12 cellular contexts compared by ENCODE assay signal in the genomic region with DNA sequence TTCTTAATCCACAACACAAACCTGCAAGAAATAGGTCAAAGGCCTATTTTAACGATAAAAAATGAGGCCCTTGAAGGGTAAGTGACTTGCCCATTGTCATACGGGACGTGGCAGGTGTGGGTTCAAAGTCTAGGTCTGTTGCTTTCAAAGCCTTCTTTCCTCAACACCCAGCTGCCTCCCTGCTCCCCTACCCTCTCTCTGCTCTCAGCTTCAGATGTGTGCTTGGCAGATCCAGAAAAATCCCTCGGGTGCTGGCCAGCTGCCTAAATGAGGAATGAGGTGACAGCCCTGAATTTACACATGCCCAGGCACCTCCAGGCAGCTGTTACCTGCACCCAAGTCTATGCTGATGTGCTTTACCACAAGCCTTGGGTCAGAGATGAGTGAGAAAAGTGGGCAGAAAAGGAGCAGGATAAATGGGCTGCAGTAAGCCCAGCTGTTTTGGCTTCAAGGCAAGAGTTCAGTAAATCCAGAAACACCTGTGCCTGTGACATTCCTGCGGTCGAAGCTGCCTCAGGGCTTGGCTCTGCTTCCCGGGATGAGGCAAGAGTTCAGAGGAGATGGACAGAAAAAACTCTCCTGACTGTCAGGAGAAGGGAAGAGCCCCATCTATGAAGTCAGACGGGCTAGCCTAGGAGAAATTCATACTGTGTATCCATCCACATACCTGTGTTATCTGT. TPM values are rescaled to one million over a fixed set of nuclear protein-coding genes. Genes with fewer than 3 reads are reported as not detected.
DNase-seq lines count a peak whose midpoint lies in the region; ATAC-seq, FAIRE-seq and TF ChIP-seq lines count a peak whose summit lies in the region.
"Had no signal": no experiment of that assay in that cellular context is flagged by ENCODE, and none has a peak within 500 bp of the region (broad histone marks: within the 10 kb centered on the region; RNA-seq: fewer than 3 reads in every experiment).

No MANE protein-coding gene starts in this region.

- CTCF ChIA-PET in AG04450 (lab: Charles Lee), result no interaction called here

- H3K27me3 ChIP-seq in AG04450 (ENCODE audit: control insufficient read depth, insufficient read depth, low read length) (peaks cover 32% of the 10 kb centered on the region), adipocyte (replicated peaks; ENCODE audit: control insufficient read depth, insufficient read depth, low read length) (peaks cover 28% of the 10 kb centered on the region)
- H3K27me3 ChIP-seq: adrenal gland had no signal

- no peak overlapping the region for H3K9ac ChIP-seq in adipocyte (ENCODE audit: low read length)
- H3K9ac ChIP-seq: KMS-11 had no signal

- POLR2A ChIA-PET in AG04450 (lab: Yijun Ruan, JAX), result no interaction called here

- no peaks in the 10 kb centered on the region for H3K36me3 ChIP-seq in adipocyte (ENCODE audit: control insufficient read depth, insufficient read depth, low read length, severe bottlenecking)
- H3K36me3 ChIP-seq: adrenal gland had no signal

- DNase-seq in AG04450 (ENCODE audit: low read depth, low spot score) (peak; percentile 21), HTR-8/SVneo (ENCODE audit: insufficient read length, low spot score) (peak; percentile 6), adipocyte (ENCODE audit: low read depth) (peak; percentile 16), kidney tubule cell (ENCODE audit: low spot score) (peak; percentile 41), erythroblast (lab: John Stamatoyannopoulos, UW) (no peak), iPS-NIHi7 (ENCODE audit: extremely low spot score) (no peak)
- DNase-seq: adrenal gland; stimulated activated CD8-positive, alpha-beta memory T cell treated with anti-CD3 and anti-CD28 coated beads, Interleukin-4, amount 100 ng/mL, for 48 hours had no signal

- TF ChIP-seq CTCF in AG04450 (IDR thresholded peaks at IDR 0.05; ENCODE audit: low read depth, low read length), result no peak

- H3K9me3 ChIP-seq in AG04450 (ENCODE audit: control insufficient read depth, insufficient read depth, low read length) (no peaks in the 10 kb centered on the region), adipocyte (ENCODE audit: control insufficient read depth, low read length) (peaks cover 3% of the 10 kb centered on the region)
- H3K9me3 ChIP-seq: adrenal gland had no signal

- H3K4me3 ChIP-seq in AG04450 (ENCODE audit: low read depth, low read length), result no peak overlapping the region
- no peak overlapping the region for H3K4me3 ChIP-seq in adipocyte (ENCODE audit: low read length)
- H3K4me3 ChIP-seq: adrenal gland had no signal

- peak; percentile 55 for FAIRE-seq in HTR-8/SVneo (lab: Jason Lieb, UNC)
- FAIRE-seq: G401.6 had no signal

- no peaks in the 10 kb centered on the region for H3K4me1 ChIP-seq in adipocyte (ENCODE audit: control insufficient read depth, insufficient read depth, low read length)
- H3K4me1 ChIP-seq: adrenal gland had no signal

- TF ChIP-seq POLR2A in erythroblast (IDR thresholded peaks at IDR 0.05; ENCODE audit: low read length), result no peak

- no peak for ATAC-seq in GM18511 (IDR thresholded peaks at IDR 0.05; ENCODE audit: unreplicated experiment)
- no peak for ATAC-seq in HG02623 (IDR thresholded peaks at IDR 0.05; ENCODE audit: unreplicated experiment)

- no peak overlapping the region for H3K27ac ChIP-seq in AG04450 (ENCODE audit: low read depth, low read length)
- H3K27ac ChIP-seq: adrenal gland, KMS-11 had no signal

RNA-seq across cellular contexts. Expression of a gene that starts 49.9 kb away (rescaled TPM):
- polyA plus RNA-seq in AG04450 (2011; rRNA removed), result 7.8 and 8.8 TPM in 2 replicates
- 9.0 and 14.5 TPM in 2 replicates for polyA minus RNA-seq in AG04450 (2011; rRNA and poly(A)+ RNA removed)

Comparison
In these comparisons a context has a peak if more than half of its experiments do, and no peak if none do; other contexts are left out.
1. DNase-seq: peak in AG04450 (single experiment), HTR-8/SVneo (single experiment), adipocyte (single experiment) and kidney tubule cell (single experiment); none in erythroblast (0 of 2) and iPS-NIHi7 (single experiment).